18 cellular contexts compared by ENCODE assay signal in the genomic region with DNA sequence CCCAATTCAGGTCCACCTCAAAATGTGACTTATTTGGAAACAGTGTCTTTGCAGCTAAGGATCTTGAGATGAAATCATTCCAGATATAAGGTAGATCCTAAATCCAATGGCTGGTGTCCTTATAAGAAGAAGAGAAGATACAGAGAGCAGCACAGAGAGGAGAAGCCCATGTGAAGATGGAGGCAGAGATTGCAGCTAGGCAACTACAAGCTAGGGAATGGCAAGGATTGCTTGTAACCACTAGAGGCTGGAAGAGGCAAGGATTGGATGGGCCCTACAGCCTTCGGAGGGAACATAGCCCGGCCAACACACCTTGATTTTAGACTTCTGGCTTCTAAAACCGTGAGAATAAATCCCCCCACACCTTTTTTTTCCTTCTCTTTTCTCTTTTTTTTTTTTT. TPM values are rescaled to one million over a fixed set of nuclear protein-coding genes. Genes with fewer than 3 reads are reported as not detected.
DNase-seq lines count a peak whose midpoint lies in the region; ATAC-seq, FAIRE-seq and TF ChIP-seq lines count a peak whose summit lies in the region.
"Had no signal": no experiment of that assay in that cellular context is flagged by ENCODE, and none has a peak within 500 bp of the region (broad histone marks: within the 10 kb centered on the region; RNA-seq: fewer than 3 reads in every experiment).

No MANE protein-coding gene starts in this region.

- POLR2A ChIA-PET in A549 (lab: Yijun Ruan, JAX) (no interaction called here), WTC11 (lab: Charles Lee) (no interaction called here)

- CTCF ChIA-PET in A549 (lab: Yijun Ruan, JAX) (interaction anchor here (0.7 kb wide), 1 partner anchor 1273 kb away, joined by 3 read pairs; no protein-coding TSS in a partner anchor), WTC11 (lab: Charles Lee) (interaction anchor here (0.9 to 1.5 kb wide), 5 partner anchors 19 to 437 kb away, joined by 3 to 4 read pairs (median 3); no protein-coding TSS in a partner anchor)

- no peaks in the 10 kb centered on the region for H3K36me3 Mint-ChIP-seq in WTC11
- H3K36me3 Mint-ChIP-seq: CD4-positive, alpha-beta memory T cell had no signal

- TF ChIP-seq EP300 in A549 (IDR thresholded peaks at IDR 0.05): no peak

- H3K4me3 ChIP-seq in A549 (no peak overlapping the region), H7 (ENCODE audit: insufficient read depth, low read depth, low read length) (no peak overlapping the region)
- H3K4me3 ChIP-seq: GM23248 had no signal

- 5% methylated on average over 3 of the region's 3 CpGs for WGBS in A549 (ENCODE audit: missing lambda C conversion rate)

- FAIRE-seq in A549 (lab: Jason Lieb, UNC): no peak
- FAIRE-seq: G401.6, GM12892 had no signal

- H3K27me3 Mint-ChIP-seq in WTC11 (ENCODE audit: low read depth): no peaks in the 10 kb centered on the region; the same call in 1 of the 2 replicates

- TF ChIP-seq RAD21 in A549 (conservative IDR thresholded peaks at IDR 0.05 in 1 of 2, IDR thresholded peaks at IDR 0.05 in 1 of 2): no peak

- TF ChIP-seq CTCF in A549 (IDR thresholded peaks at IDR 0.05) (no peak), WTC11 (IDR thresholded peaks at IDR 0.05) (no peak)

- no peaks in the 10 kb centered on the region for H3K36me3 ChIP-seq in H7 (replicated peaks; ENCODE audit: control insufficient read depth, insufficient read depth, low read length)

- H3K27ac ChIP-seq in A549: no peak overlapping the region
- H3K27ac ChIP-seq: GM23248 had no signal

- H3K4me1 Mint-ChIP-seq in WTC11: no peaks in the 10 kb centered on the region
- H3K4me1 Mint-ChIP-seq: CD4-positive, alpha-beta memory T cell had no signal

- no peak overlapping the region for H3K27ac Mint-ChIP-seq in WTC11
- H3K27ac Mint-ChIP-seq: CD4-positive, alpha-beta memory T cell had no signal

- H3K4me1 ChIP-seq in A549: no peaks in the 10 kb centered on the region

- peak; percentile 6 for DNase-seq in NCI-H82 (lab: John Stamatoyannopoulos, UW)
- no peak for DNase-seq in NCI-H82 treated with DMSO at 0.1 percent for 48 hours (lab: John Stamatoyannopoulos, UW; ENCODE audit: unreplicated experiment)
- DNase-seq in A549 (ENCODE audit: low read depth in 1 of 2, low spot score in 1 of 2): no peak
- DNase-seq in H7: peak; percentile 19
- no peak for DNase-seq in WTC11 (ENCODE audit: low spot score)
- no peak for DNase-seq in DMS153 (lab: John Stamatoyannopoulos, UW)
- DNase-seq in cortex of kidney (lab: John Stamatoyannopoulos, UW): no peak
- DNase-seq: 8988T; C1 segment of cervical spinal cord; Calu3; CD4-positive, alpha-beta memory T cell; COR-L47; DND-41; GM23248; HCEC 1CT had no signal

- H3K4me2 ChIP-seq in A549: no peak overlapping the region

- H3K9me3 ChIP-seq in A549: no peaks in the 10 kb centered on the region; the same call in 2 of the 3 replicates

- no peaks in the 10 kb centered on the region for H3K27me3 ChIP-seq in H7 (ENCODE audit: control insufficient read depth, insufficient read depth, low read length)

- no peak overlapping the region for H3K4me3 Mint-ChIP-seq in WTC11
- H3K4me3 Mint-ChIP-seq: CD4-positive, alpha-beta memory T cell had no signal

- no peaks in the 10 kb centered on the region for H3K9me3 Mint-ChIP-seq in WTC11
- H3K9me3 Mint-ChIP-seq: CD4-positive, alpha-beta memory T cell had no signal

- TF ChIP-seq POLR2A in A549 (IDR thresholded peaks at IDR 0.05; ENCODE audit: low read length): no peak

- ATAC-seq in A549 (peak; percentile 38 to 67; a peak in 1 of 6 replicates), WTC11 (peak; percentile 72), HG03159 (IDR thresholded peaks at IDR 0.05; ENCODE audit: unreplicated experiment) (no peak)

TF ChIP-seq in A549, 52 proteins besides CTCF, POLR2A, EP300 and RAD21 (continues in another document):
- TF ChIP-seq, protein P1, sequence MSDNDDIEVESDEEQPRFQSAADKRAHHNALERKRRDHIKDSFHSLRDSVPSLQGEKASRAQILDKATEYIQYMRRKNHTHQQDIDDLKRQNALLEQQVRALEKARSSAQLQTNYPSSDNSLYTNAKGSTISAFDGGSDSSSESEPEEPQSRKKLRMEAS (IDR thresholded peaks at IDR 0.05): no peak
- TF ChIP-seq NR3C1 (IDR thresholded peaks at IDR 0.05) (no peak), HOXB13 (CRISPR knock-in tag; IDR thresholded peaks at IDR 0.05; ENCODE audit: low read depth) (no peak), NPAS2 (CRISPR knock-in tag; IDR thresholded peaks at IDR 0.05; ENCODE audit: borderline replicate concordance) (no peak), GATA3 (IDR thresholded peaks at IDR 0.05; ENCODE audit: borderline replicate concordance) (no peak), HOXB5 (CRISPR knock-in tag; IDR thresholded peaks at IDR 0.05) (no peak), CHD2 (IDR thresholded peaks at IDR 0.05; ENCODE audit: low read length, partially characterized antibody) (no peak), RCOR1 (IDR thresholded peaks at IDR 0.05; ENCODE audit: low read depth, low read length) (no peak), SREBF2 (IDR thresholded peaks at IDR 0.05) (no peak)
- TF ChIP-seq, protein P2, sequence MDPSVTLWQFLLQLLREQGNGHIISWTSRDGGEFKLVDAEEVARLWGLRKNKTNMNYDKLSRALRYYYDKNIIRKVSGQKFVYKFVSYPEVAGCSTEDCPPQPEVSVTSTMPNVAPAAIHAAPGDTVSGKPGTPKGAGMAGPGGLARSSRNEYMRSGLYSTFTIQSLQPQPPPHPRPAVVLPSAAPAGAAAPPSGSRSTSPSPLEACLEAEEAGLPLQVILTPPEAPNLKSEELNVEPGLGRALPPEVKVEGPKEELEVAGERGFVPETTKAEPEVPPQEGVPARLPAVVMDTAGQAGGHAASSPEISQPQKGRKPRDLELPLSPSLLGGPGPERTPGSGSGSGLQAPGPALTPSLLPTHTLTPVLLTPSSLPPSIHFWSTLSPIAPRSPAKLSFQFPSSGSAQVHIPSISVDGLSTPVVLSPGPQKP (IDR thresholded peaks at IDR 0.05; ENCODE audit: low read depth, low read length): no peak
- TF ChIP-seq, protein P3, sequence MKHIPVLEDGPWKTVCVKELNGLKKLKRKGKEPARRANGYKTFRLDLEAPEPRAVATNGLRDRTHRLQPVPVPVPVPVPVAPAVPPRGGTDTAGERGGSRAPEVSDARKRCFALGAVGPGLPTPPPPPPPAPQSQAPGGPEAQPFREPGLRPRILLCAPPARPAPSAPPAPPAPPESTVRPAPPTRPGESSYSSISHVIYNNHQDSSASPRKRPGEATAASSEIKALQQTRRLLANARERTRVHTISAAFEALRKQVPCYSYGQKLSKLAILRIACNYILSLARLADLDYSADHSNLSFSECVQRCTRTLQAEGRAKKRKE (CRISPR knock-in tag; IDR thresholded peaks at IDR 0.05; ENCODE audit: low read depth): no peak
- TF ChIP-seq, protein P4, sequence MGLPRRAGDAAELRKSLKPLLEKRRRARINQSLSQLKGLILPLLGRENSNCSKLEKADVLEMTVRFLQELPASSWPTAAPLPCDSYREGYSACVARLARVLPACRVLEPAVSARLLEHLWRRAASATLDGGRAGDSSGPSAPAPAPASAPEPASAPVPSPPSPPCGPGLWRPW (IDR thresholded peaks at IDR 0.05): no peak

TF ChIP-seq in WTC11, 78 proteins besides CTCF, POLR2A, EP300 and RAD21 (continues in another document):
- TF ChIP-seq CREB1 (CRISPR knock-in tag; IDR thresholded peaks at IDR 0.05) (no peak), EMX1 (CRISPR knock-in tag; IDR thresholded peaks at IDR 0.05) (no peak), SMAD3 (CRISPR knock-in tag; IDR thresholded peaks at IDR 0.05; ENCODE audit: borderline replicate concordance) (no peak), ZNF232 (CRISPR knock-in tag; IDR thresholded peaks at IDR 0.05) (no peak), CBFB (CRISPR knock-in tag; IDR thresholded peaks at IDR 0.05; ENCODE audit: low read depth) (no peak), PRRX2 (CRISPR knock-in tag; IDR thresholded peaks at IDR 0.05) (no peak), ZNF671 (CRISPR knock-in tag; IDR thresholded peaks at IDR 0.05) (no peak), NFYB (CRISPR knock-in tag; conservative IDR thresholded peaks at IDR 0.05; ENCODE audit: low read depth) (no peak), SP1 (CRISPR knock-in tag; conservative IDR thresholded peaks at IDR 0.05) (no peak)
- TF ChIP-seq, protein P5, sequence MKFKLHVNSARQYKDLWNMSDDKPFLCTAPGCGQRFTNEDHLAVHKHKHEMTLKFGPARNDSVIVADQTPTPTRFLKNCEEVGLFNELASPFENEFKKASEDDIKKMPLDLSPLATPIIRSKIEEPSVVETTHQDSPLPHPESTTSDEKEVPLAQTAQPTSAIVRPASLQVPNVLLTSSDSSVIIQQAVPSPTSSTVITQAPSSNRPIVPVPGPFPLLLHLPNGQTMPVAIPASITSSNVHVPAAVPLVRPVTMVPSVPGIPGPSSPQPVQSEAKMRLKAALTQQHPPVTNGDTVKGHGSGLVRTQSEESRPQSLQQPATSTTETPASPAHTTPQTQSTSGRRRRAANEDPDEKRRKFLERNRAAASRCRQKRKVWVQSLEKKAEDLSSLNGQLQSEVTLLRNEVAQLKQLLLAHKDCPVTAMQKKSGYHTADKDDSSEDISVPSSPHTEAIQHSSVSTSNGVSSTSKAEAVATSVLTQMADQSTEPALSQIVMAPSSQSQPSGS (CRISPR knock-in tag; IDR thresholded peaks at IDR 0.05; ENCODE audit: borderline replicate concordance, low read depth): no peak

RNA-seq across cellular contexts. Expression of a gene that starts 38.5 kb away (rescaled TPM):
- polyA plus RNA-seq in A549 (2011; rRNA removed): 0.23 and 0.28 TPM in 2 replicates
- polyA plus RNA-seq in A549 (2012; cell fraction: cytosol; rRNA removed): 0.08 and 0.09 TPM in 2 replicates
- 0.05 and 0.12 TPM in 2 replicates for polyA plus RNA-seq in A549 (2012; cell fraction: nucleus; rRNA removed)
- polyA plus RNA-seq in A549 (2017; fragmentation: RNase III; extraction: RNeasy Plus Mini Kit Qiagen cat#74134 plus additional on column Dnase treatment): 0.08 to 0.11 TPM (median 0.10 TPM) in 3 replicates
- polyA minus RNA-seq in A549 (2011; rRNA and poly(A)+ RNA removed): 0.33 and 1.2 TPM in 2 replicates
- 3.2 and 4.7 TPM in 2 replicates for total RNA-seq in H7 (2014; rRNA removed; shearing (Covaris generic))
- total RNA-seq in WTC11 (2021): 6.5 to 7.1 TPM (median 6.7 TPM) in 3 replicates
- total RNA-seq: Calu3; CD4-positive, alpha-beta memory T cell; GM23248 had no signal
- polyA plus RNA-seq: GM23248 had no signal

Comparison
In these comparisons a context has a peak if more than half of its experiments do, and no peak if none do; other contexts are left out.
1. DNase-seq: peak in NCI-H82 (single experiment) and H7 (single experiment); none in NCI-H82 treated with DMSO at 0.1 percent for 48 hours (single experiment), A549 (0 of 2), WTC11 (single experiment), DMS153 (single experiment) and cortex of kidney (single experiment).